In the genomic region with DNA sequence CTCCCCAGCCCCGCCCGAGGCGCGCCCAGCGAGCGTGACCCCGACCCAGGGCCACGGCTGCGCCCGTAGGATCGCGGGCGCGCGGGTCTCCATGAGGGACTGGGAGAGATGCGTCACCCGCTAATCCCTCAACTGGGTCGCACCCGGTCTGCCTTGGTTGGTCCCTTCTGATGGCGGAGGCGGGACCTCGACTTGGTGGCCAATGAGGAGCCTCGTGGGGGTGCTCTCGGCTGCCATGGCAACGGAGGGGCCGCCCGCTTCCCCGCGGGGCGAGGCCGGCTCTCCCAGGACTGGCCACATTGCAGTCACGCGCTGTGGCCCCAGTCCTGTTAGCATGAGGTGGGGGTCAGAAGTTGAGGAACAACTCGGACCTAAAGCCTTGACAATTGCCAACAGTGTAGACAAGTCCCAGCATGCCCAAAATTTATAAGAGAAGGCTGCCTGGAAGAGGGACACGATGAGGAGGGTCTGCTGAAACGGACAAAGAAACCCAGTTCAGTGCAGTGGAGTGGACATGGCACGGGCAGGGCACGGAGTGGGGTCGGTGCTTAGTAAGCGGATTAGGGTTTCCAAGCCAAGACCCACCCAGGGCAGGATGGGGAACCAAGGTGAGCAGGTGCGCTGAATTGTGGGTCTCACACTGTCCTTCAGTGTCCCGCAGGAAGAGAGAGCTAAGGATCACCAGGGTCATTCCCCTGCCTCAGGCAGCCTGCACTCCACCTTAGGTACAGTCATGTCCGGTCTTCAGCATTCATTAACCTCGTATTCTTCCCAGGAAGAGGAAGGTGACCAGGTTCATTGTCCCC, we compare ENCODE assay signal across 8 cellular contexts. TPM values are rescaled to one million over a fixed set of nuclear protein-coding genes. Genes with fewer than 3 reads are reported as not detected.
A peak's percentile ranks its signal among the peaks of the same experiment; 100 is the strongest.
DNase-seq lines count a peak whose midpoint lies in the region; ATAC-seq and TF ChIP-seq lines count a peak whose summit lies in the region.

No MANE protein-coding gene starts in this region.

- H4K20me1 ChIP-seq in SU-DHL-6 (ENCODE audit: low read depth, low read length), result no peaks in the 10 kb centered on the region

- no peak for TF ChIP-seq CTCF in HFF-Myc (IDR thresholded peaks at IDR 0.05; ENCODE audit: low read depth, low read length, missing control alignments)
- no peak for TF ChIP-seq CTCF in SU-DHL-6 (IDR thresholded peaks at IDR 0.05; ENCODE audit: insufficient read depth, low read length, poor library complexity, severe bottlenecking)
- peak in 1 of 9 donors; percentile 5 for TF ChIP-seq CTCF in heart right ventricle (IDR thresholded peaks at IDR 0.05)
- TF ChIP-seq CTCF in upper lobe of right lung (IDR thresholded peaks at IDR 0.05), result no peak

- no peak overlapping the region for H2AFZ ChIP-seq in SU-DHL-6 (ENCODE audit: low read depth, low read length, severe bottlenecking)

- H3K36me3 ChIP-seq in SU-DHL-6 (ENCODE audit: low read length) (no peaks in the 10 kb centered on the region), adipocyte (ENCODE audit: control insufficient read depth, insufficient read depth, low read length, severe bottlenecking) (no peaks in the 10 kb centered on the region), heart right ventricle (no peaks in the 10 kb centered on the region), upper lobe of right lung (no peaks in the 10 kb centered on the region)

- ATAC-seq in heart right ventricle (peak; percentile 96 to 98 (median 96)), upper lobe of right lung (peak; percentile 97)

- H3K27ac ChIP-seq in SU-DHL-6 (ENCODE audit: low read depth, low read length), result peak overlapping the region; percentile 82
- peak overlapping the region; percentile 87 to 99 (median 90) for H3K27ac ChIP-seq in heart right ventricle
- peak overlapping the region; percentile 96 for H3K27ac ChIP-seq in upper lobe of right lung

- 15% methylated on average over 41 to 44 of the region's 44 CpGs for WGBS in heart right ventricle, 2 donors

- H3K9ac ChIP-seq in SU-DHL-6 (ENCODE audit: low read length) (peak overlapping the region; percentile 73), adipocyte (ENCODE audit: low read length) (peak overlapping the region; percentile 90)

- peak overlapping the region; percentile 82 for H3K4me2 ChIP-seq in SU-DHL-6 (ENCODE audit: low read depth, low read length, poor library complexity, severe bottlenecking)

- intact Hi-C loops in heart right ventricle (cut with DNase I) (loop anchor here in 1 of 10 donors (1.0 kb wide), 1 partner anchor 22 kb away; no protein-coding TSS in a partner anchor), posterior cingulate gyrus (cut with DNase I) (no loop called here), upper lobe of right lung (cut with DNase I) (no loop called here)

- DNase-seq in HFF-Myc (ENCODE audit: extremely low read depth, low read depth), result peak; percentile 97
- DNase-seq in NAMALWA (ENCODE audit: low spot score), result peak; percentile 91
- DNase-seq in adipocyte (ENCODE audit: low read depth), result peak; percentile 99
- DNase-seq in heart right ventricle, result peak; percentile 97 to 98
- DNase-seq in posterior cingulate gyrus, result peak; percentile 96 to 100 (median 98)
- peak; percentile 98 for DNase-seq in upper lobe of right lung

- peaks cover 13% of the 10 kb centered on the region for H3K4me1 ChIP-seq in adipocyte (ENCODE audit: control insufficient read depth, insufficient read depth, low read length)
- H3K4me1 ChIP-seq in heart right ventricle, result peaks cover 0 to 32% (median 10%) of the 10 kb centered on the region in 9 donors
- H3K4me1 ChIP-seq in upper lobe of right lung, result peaks cover 18% of the 10 kb centered on the region

- no peaks in the 10 kb centered on the region for H3K9me2 ChIP-seq in SU-DHL-6 (replicated peaks; ENCODE audit: insufficient read depth, low read length)

- peak overlapping the region; percentile 69; the same call in 1 of the 2 replicates for H3K4me3 ChIP-seq in GM08714 (ENCODE audit: low read length)
- H3K4me3 ChIP-seq in HFF-Myc (replicated peaks; ENCODE audit: low read depth, low read length), result peak overlapping the region; percentile 52
- H3K4me3 ChIP-seq in SU-DHL-6 (ENCODE audit: insufficient read depth, low read length, poor library complexity, severe bottlenecking), result peak overlapping the region; percentile 63
- peak overlapping the region; percentile 82 for H3K4me3 ChIP-seq in adipocyte (ENCODE audit: low read length)
- H3K4me3 ChIP-seq in heart right ventricle, result peak overlapping the region; percentile 29 to 78 (median 68)
- peak overlapping the region; percentile 62 for H3K4me3 ChIP-seq in upper lobe of right lung

- peaks cover 7% of the 10 kb centered on the region for H3F3A ChIP-seq in SU-DHL-6 (ENCODE audit: insufficient read depth)

- H3K9me3 ChIP-seq in SU-DHL-6 (ENCODE audit: insufficient read depth, low read length) (no peaks in the 10 kb centered on the region), adipocyte (ENCODE audit: control insufficient read depth, low read length) (no peaks in the 10 kb centered on the region), heart right ventricle (no peaks in the 10 kb centered on the region), upper lobe of right lung (no peaks in the 10 kb centered on the region)

- H3K79me2 ChIP-seq in SU-DHL-6 (ENCODE audit: insufficient read depth, low read length), result no peaks in the 10 kb centered on the region

- no peaks in the 10 kb centered on the region for H3K27me3 ChIP-seq in SU-DHL-6 (ENCODE audit: low read length)
- H3K27me3 ChIP-seq in adipocyte (replicated peaks; ENCODE audit: control insufficient read depth, insufficient read depth, low read length), result no peaks in the 10 kb centered on the region
- H3K27me3 ChIP-seq in heart right ventricle, result no peaks in the 10 kb centered on the region
- H3K27me3 ChIP-seq in upper lobe of right lung, result no peaks in the 10 kb centered on the region

RNA-seq across cellular contexts. Expression of gene DDIT4, which starts 24.4 kb away (rescaled TPM):
- total RNA-seq in heart right ventricle, result 100 to 1,000 TPM in 1 of 10 donors, 10 to 100 TPM in 9; 13.6 to 102 (median 30.2) TPM
- 100 to 1,000 TPM in 1 of 2 donors, 10 to 100 TPM in 1; 64.7 to 135 TPM for polyA plus RNA-seq in heart right ventricle
- 200 TPM for total RNA-seq in upper lobe of right lung

RNA-seq across cellular contexts. Expression of gene DNAJB12, which starts 56.5 kb away (rescaled TPM):
- 10 to 100 TPM; 24.4 to 32.8 (median 28.9) TPM for total RNA-seq in heart right ventricle
- polyA plus RNA-seq in heart right ventricle, result 10 to 100 TPM; 22.6 to 27.5 TPM
- total RNA-seq in upper lobe of right lung, result 39.9 TPM

Comparison
In these comparisons a context has a peak if more than half of its experiments do, and no peak if none do; other contexts are left out.
1. Peak in every context shown above with its lines: DNase-seq, ATAC-seq, H3K4me3 ChIP-seq and H3K27ac ChIP-seq.